In the genomic region with DNA sequence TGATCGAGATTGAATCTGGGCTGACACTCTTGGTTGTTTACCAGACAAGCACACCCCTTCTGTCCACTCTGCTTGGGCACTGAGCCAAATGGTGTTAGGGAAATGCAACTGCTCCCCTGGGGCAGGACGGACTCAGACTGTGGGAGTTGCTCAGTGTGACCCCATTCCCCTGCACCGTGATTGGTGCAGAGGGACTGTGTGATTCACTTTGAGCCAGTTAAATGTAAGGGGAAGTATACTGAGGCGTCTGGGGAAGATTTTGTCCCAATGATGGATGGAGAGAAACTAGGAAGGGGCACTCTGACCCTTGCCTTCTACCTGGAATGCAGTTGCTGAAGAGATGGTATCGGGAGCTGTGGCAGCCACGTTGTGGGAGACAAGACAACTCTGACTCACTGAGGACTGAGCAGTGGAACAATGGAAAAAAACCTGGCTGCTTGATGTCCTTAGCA, we compare ENCODE assay signal across 1 cellular context.
TF ChIP-seq lines count a peak whose summit lies in the region.

No MANE protein-coding gene starts in this region.

TF ChIP-seq in HepG2, 621 proteins besides CTCF, POLR2A, EP300 and RAD21 (continued from another document and continues in another):
- TF ChIP-seq, protein P1, sequence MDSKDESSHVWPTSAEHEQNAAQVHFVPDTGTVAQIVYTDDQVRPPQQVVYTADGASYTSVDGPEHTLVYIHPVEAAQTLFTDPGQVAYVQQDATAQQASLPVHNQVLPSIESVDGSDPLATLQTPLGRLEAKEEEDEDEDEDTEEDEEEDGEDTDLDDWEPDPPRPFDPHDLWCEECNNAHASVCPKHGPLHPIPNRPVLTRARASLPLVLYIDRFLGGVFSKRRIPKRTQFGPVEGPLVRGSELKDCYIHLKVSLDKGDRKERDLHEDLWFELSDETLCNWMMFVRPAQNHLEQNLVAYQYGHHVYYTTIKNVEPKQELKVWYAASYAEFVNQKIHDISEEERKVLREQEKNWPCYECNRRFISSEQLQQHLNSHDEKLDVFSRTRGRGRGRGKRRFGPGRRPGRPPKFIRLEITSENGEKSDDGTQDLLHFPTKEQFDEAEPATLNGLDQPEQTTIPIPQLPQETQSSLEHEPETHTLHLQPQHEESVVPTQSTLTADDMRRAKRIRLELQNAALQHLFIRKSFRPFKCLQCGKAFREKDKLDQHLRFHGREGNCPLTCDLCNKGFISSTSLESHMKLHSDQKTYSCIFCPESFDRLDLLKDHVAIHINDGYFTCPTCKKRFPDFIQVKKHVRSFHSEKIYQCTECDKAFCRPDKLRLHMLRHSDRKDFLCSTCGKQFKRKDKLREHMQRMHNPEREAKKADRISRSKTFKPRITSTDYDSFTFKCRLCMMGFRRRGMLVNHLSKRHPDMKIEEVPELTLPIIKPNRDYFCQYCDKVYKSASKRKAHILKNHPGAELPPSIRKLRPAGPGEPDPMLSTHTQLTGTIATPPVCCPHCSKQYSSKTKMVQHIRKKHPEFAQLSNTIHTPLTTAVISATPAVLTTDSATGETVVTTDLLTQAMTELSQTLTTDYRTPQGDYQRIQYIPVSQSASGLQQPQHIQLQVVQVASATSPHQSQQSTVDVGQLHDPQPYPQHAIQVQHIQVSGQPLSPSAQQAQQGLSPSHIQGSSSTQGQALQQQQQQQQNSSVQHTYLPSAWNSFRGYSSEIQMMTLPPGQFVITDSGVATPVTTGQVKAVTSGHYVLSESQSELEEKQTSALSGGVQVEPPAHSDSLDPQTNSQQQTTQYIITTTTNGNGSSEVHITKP (CRISPR knock-in tag; IDR thresholded peaks at IDR 0.05; ENCODE audit: low read depth) = no peak
- TF ChIP-seq, protein P2, sequence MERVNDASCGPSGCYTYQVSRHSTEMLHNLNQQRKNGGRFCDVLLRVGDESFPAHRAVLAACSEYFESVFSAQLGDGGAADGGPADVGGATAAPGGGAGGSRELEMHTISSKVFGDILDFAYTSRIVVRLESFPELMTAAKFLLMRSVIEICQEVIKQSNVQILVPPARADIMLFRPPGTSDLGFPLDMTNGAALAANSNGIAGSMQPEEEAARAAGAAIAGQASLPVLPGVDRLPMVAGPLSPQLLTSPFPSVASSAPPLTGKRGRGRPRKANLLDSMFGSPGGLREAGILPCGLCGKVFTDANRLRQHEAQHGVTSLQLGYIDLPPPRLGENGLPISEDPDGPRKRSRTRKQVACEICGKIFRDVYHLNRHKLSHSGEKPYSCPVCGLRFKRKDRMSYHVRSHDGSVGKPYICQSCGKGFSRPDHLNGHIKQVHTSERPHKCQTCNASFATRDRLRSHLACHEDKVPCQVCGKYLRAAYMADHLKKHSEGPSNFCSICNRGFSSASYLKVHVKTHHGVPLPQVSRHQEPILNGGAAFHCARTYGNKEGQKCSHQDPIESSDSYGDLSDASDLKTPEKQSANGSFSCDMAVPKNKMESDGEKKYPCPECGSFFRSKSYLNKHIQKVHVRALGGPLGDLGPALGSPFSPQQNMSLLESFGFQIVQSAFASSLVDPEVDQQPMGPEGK (CRISPR knock-in tag; IDR thresholded peaks at IDR 0.05) = peak; percentile 23; the same call in 1 of the 2 replicates
- TF ChIP-seq, protein P3, sequence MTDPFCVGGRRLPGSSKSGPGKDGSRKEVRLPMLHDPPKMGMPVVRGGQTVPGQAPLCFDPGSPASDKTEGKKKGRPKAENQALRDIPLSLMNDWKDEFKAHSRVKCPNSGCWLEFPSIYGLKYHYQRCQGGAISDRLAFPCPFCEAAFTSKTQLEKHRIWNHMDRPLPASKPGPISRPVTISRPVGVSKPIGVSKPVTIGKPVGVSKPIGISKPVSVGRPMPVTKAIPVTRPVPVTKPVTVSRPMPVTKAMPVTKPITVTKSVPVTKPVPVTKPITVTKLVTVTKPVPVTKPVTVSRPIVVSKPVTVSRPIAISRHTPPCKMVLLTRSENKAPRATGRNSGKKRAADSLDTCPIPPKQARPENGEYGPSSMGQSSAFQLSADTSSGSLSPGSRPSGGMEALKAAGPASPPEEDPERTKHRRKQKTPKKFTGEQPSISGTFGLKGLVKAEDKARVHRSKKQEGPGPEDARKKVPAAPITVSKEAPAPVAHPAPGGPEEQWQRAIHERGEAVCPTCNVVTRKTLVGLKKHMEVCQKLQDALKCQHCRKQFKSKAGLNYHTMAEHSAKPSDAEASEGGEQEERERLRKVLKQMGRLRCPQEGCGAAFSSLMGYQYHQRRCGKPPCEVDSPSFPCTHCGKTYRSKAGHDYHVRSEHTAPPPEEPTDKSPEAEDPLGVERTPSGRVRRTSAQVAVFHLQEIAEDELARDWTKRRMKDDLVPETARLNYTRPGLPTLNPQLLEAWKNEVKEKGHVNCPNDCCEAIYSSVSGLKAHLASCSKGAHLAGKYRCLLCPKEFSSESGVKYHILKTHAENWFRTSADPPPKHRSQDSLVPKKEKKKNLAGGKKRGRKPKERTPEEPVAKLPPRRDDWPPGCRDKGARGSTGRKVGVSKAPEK (CRISPR knock-in tag; IDR thresholded peaks at IDR 0.05; ENCODE audit: borderline replicate concordance) = no peak
- TF ChIP-seq, protein P4, sequence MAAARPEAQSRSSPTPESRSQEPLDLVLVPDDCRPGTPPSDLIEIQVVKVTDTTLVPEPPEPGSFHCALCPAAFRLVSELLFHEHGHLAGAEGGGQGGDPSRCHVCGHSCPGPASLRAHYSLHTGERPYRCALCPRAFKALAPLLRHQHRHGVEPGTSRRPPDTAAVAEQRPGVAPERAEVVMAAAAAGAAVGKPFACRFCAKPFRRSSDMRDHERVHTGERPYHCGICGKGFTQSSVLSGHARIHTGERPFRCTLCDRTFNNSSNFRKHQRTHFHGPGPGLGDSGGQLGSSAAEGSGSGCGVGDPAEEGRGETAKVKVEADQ (CRISPR knock-in tag; IDR thresholded peaks at IDR 0.05; ENCODE audit: borderline replicate concordance) = no peak
- TF ChIP-seq SOX13 (IDR thresholded peaks at IDR 0.05) = no peak
- peak in 1 of 2 experiments; percentile 32; a peak in 1 of 4 replicates for TF ChIP-seq SOX13 (CRISPR knock-in tag; conservative IDR thresholded peaks at IDR 0.05 in 1 of 2, IDR thresholded peaks at IDR 0.05 in 1 of 2)
- TF ChIP-seq ZNF878 (CRISPR knock-in tag; IDR thresholded peaks at IDR 0.05) = no peak
- TF ChIP-seq, protein P5, sequence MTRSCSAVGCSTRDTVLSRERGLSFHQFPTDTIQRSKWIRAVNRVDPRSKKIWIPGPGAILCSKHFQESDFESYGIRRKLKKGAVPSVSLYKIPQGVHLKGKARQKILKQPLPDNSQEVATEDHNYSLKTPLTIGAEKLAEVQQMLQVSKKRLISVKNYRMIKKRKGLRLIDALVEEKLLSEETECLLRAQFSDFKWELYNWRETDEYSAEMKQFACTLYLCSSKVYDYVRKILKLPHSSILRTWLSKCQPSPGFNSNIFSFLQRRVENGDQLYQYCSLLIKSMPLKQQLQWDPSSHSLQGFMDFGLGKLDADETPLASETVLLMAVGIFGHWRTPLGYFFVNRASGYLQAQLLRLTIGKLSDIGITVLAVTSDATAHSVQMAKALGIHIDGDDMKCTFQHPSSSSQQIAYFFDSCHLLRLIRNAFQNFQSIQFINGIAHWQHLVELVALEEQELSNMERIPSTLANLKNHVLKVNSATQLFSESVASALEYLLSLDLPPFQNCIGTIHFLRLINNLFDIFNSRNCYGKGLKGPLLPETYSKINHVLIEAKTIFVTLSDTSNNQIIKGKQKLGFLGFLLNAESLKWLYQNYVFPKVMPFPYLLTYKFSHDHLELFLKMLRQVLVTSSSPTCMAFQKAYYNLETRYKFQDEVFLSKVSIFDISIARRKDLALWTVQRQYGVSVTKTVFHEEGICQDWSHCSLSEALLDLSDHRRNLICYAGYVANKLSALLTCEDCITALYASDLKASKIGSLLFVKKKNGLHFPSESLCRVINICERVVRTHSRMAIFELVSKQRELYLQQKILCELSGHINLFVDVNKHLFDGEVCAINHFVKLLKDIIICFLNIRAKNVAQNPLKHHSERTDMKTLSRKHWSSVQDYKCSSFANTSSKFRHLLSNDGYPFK (CRISPR knock-in tag; IDR thresholded peaks at IDR 0.05; ENCODE audit: borderline replicate concordance) = no peak
- TF ChIP-seq, protein P6, sequence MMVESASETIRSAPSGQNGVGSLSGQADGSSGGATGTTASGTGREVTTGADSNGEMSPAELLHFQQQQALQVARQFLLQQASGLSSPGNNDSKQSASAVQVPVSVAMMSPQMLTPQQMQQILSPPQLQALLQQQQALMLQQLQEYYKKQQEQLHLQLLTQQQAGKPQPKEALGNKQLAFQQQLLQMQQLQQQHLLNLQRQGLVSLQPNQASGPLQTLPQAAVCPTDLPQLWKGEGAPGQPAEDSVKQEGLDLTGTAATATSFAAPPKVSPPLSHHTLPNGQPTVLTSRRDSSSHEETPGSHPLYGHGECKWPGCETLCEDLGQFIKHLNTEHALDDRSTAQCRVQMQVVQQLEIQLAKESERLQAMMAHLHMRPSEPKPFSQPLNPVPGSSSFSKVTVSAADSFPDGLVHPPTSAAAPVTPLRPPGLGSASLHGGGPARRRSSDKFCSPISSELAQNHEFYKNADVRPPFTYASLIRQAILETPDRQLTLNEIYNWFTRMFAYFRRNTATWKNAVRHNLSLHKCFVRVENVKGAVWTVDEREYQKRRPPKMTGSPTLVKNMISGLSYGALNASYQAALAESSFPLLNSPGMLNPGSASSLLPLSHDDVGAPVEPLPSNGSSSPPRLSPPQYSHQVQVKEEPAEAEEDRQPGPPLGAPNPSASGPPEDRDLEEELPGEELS (CRISPR knock-in tag; IDR thresholded peaks at IDR 0.05) = 0 out of 2 replicates have a peak, but pooled peaks have one; percentile 21
- TF ChIP-seq RXRB (CRISPR knock-in tag; IDR thresholded peaks at IDR 0.05; ENCODE audit: borderline replicate concordance) = peak; percentile 9; the same call in 1 of the 2 replicates
- peak; percentile 78; the same call in 1 of the 2 replicates for TF ChIP-seq ZMYM4 (CRISPR knock-in tag; IDR thresholded peaks at IDR 0.05)
- TF ChIP-seq, protein P7, sequence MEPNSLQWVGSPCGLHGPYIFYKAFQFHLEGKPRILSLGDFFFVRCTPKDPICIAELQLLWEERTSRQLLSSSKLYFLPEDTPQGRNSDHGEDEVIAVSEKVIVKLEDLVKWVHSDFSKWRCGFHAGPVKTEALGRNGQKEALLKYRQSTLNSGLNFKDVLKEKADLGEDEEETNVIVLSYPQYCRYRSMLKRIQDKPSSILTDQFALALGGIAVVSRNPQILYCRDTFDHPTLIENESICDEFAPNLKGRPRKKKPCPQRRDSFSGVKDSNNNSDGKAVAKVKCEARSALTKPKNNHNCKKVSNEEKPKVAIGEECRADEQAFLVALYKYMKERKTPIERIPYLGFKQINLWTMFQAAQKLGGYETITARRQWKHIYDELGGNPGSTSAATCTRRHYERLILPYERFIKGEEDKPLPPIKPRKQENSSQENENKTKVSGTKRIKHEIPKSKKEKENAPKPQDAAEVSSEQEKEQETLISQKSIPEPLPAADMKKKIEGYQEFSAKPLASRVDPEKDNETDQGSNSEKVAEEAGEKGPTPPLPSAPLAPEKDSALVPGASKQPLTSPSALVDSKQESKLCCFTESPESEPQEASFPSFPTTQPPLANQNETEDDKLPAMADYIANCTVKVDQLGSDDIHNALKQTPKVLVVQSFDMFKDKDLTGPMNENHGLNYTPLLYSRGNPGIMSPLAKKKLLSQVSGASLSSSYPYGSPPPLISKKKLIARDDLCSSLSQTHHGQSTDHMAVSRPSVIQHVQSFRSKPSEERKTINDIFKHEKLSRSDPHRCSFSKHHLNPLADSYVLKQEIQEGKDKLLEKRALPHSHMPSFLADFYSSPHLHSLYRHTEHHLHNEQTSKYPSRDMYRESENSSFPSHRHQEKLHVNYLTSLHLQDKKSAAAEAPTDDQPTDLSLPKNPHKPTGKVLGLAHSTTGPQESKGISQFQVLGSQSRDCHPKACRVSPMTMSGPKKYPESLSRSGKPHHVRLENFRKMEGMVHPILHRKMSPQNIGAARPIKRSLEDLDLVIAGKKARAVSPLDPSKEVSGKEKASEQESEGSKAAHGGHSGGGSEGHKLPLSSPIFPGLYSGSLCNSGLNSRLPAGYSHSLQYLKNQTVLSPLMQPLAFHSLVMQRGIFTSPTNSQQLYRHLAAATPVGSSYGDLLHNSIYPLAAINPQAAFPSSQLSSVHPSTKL (CRISPR knock-in tag; IDR thresholded peaks at IDR 0.05) = peak; percentile 21; the same call in 1 of the 2 replicates
- TF ChIP-seq SALL1 (CRISPR knock-in tag; IDR thresholded peaks at IDR 0.05) = peak; percentile 40; the same call in 1 of the 2 replicates
- TF ChIP-seq, protein P8, sequence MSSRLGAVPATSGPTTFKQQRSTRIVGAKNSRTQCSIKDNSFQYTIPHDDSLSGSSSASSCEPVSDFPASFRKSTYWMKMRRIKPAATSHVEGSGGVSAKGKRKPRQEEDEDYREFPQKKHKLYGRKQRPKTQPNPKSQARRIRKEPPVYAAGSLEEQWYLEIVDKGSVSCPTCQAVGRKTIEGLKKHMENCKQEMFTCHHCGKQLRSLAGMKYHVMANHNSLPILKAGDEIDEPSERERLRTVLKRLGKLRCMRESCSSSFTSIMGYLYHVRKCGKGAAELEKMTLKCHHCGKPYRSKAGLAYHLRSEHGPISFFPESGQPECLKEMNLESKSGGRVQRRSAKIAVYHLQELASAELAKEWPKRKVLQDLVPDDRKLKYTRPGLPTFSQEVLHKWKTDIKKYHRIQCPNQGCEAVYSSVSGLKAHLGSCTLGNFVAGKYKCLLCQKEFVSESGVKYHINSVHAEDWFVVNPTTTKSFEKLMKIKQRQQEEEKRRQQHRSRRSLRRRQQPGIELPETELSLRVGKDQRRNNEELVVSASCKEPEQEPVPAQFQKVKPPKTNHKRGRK (CRISPR knock-in tag; IDR thresholded peaks at IDR 0.05) = no peak
- TF ChIP-seq POLR2AphosphoS2 (IDR thresholded peaks at IDR 0.05; ENCODE audit: low read depth, low read length) = no peak
- peak; percentile 32; the same call in 1 of the 2 replicates for TF ChIP-seq NFIC (IDR thresholded peaks at IDR 0.05; ENCODE audit: low read length)
- TF ChIP-seq FOSL2 (CRISPR knock-in tag; IDR thresholded peaks at IDR 0.05) = peak; percentile 32; the same call in 1 of the 2 replicates
- TF ChIP-seq FOXA1 (IDR thresholded peaks at IDR 0.05) = no peak
- peak; percentile 45; the same call in 1 of the 2 replicates for TF ChIP-seq FOXA1 (CRISPR knock-in tag; IDR thresholded peaks at IDR 0.05)
- 0 out of 2 replicates have a peak, but pooled peaks have one; percentile 10 for TF ChIP-seq ZNF331 (CRISPR knock-in tag; IDR thresholded peaks at IDR 0.05)
- TF ChIP-seq FOXP1 (IDR thresholded peaks at IDR 0.05) = no peak
- 0 out of 2 replicates have a peak, but pooled peaks have one; percentile 29 for TF ChIP-seq FOXP1 (CRISPR knock-in tag; IDR thresholded peaks at IDR 0.05)
- no peak for TF ChIP-seq DNMT1 (CRISPR knock-in tag; IDR thresholded peaks at IDR 0.05)
- no peak for TF ChIP-seq SMARCE1 (IDR thresholded peaks at IDR 0.05; ENCODE audit: borderline replicate concordance)
- TF ChIP-seq JDP2 (CRISPR knock-in tag; IDR thresholded peaks at IDR 0.05; ENCODE audit: borderline replicate concordance) = no peak
- TF ChIP-seq XBP1 (CRISPR knock-in tag; IDR thresholded peaks at IDR 0.05) = no peak
- TF ChIP-seq PHF21A (CRISPR knock-in tag; IDR thresholded peaks at IDR 0.05) = peak; percentile 63; the same call in 1 of the 2 replicates
- TF ChIP-seq GFI1 (CRISPR knock-in tag; IDR thresholded peaks at IDR 0.05; ENCODE audit: borderline replicate concordance) = 0 out of 2 replicates have a peak, but pooled peaks have one; percentile 17
- 0 out of 2 replicates have a peak, but pooled peaks have one; percentile 19 for TF ChIP-seq THAP11 (CRISPR knock-in tag; IDR thresholded peaks at IDR 0.05)
- peak; percentile 68 for TF ChIP-seq NFYC (CRISPR knock-in tag; IDR thresholded peaks at IDR 0.05)
- TF ChIP-seq NFYB (CRISPR knock-in tag; IDR thresholded peaks at IDR 0.05) = peak; percentile 84
- no peak for TF ChIP-seq ZNF317 (CRISPR knock-in tag; IDR thresholded peaks at IDR 0.05)
- peak; percentile 21; the same call in 1 of the 2 replicates for TF ChIP-seq ZNF614 (CRISPR knock-in tag; IDR thresholded peaks at IDR 0.05; ENCODE audit: borderline replicate concordance)
- TF ChIP-seq NR2F2 (IDR thresholded peaks at IDR 0.05; ENCODE audit: borderline replicate concordance, low read depth) = no peak
